In genomic region chr21:15122241-15122640, GRCh38 we compare ENCODE assay signal across 17 cellular contexts. TPM values are rescaled to one million over a fixed set of nuclear protein-coding genes. Genes with fewer than 3 reads are reported as not detected.
DNase-seq lines count a peak whose midpoint lies in the region; ATAC-seq and TF ChIP-seq lines count a peak whose summit lies in the region.
"Had no signal": no experiment of that assay in that cellular context is flagged by ENCODE, and none has a peak within 500 bp of the region (broad histone marks: within the 10 kb centered on the region; RNA-seq: fewer than 3 reads in every experiment).

No MANE protein-coding gene starts in this region.

- no peak for TF ChIP-seq CTCF in Panc1 (IDR thresholded peaks at IDR 0.05)

- DNase-seq in DMS53 (lab: John Stamatoyannopoulos, UW), result peak; percentile 72
- DNase-seq in Panc1 (ENCODE audit: low read depth, low spot score), result peak; percentile 7
- DNase-seq in left ventricle myocardium superior, result no peak
- peak; percentile 14 for DNase-seq in renal cortical epithelial cell (ENCODE audit: low read depth)
- no peak for DNase-seq in DMS153 (lab: John Stamatoyannopoulos, UW)
- no peak for DNase-seq in activated CD8-positive, alpha-beta T cell treated with anti-CD3 and anti-CD28 coated beads, Interleukin-2, amount 10 ng/mL, durations not matched to agents 7 days and 5 days
- no peak for DNase-seq in activated CD4-positive, alpha-beta T cell treated with anti-CD3 and anti-CD28 coated beads for 4 hours
- DNase-seq: activated naive CD4-positive, alpha-beta T cell treated with anti-CD3 and anti-CD28 coated beads, Interleukin-2, amount 10 ng/mL, durations not matched to agents 7 days and 5 days; cerebellar nuclear complex; DMS79; GOT3; MM.1S; NCI-H2081 treated with DMSO at 0.1 percent for 48 hours; NCI-H748 treated with DMSO at 0.1 percent for 48 hours had no signal

- H3K4me3 ChIP-seq in Panc1 (ENCODE audit: low read depth in 2 of 2, low read length in 2 of 2), result peak overlapping the region in 1 of 2 experiments; percentile 3; a peak in 1 of 4 replicates
- H3K4me3 ChIP-seq: gastroesophageal sphincter had no signal

- no peak overlapping the region for H3K27ac ChIP-seq in Panc1 (ENCODE audit: low read length)

- no peak overlapping the region for H3K27ac Mint-ChIP-seq in activated CD8-positive, alpha-beta T cell treated with anti-CD3 and anti-CD28 coated beads, Interleukin-2, amount 10 ng/mL, durations not matched to agents 7 days and 5 days

- no peak for ATAC-seq in Panc1
- ATAC-seq in left ventricle myocardium superior, result peak; percentile 57
- no peak for ATAC-seq in GM18870 (IDR thresholded peaks at IDR 0.05; ENCODE audit: unreplicated experiment)
- no peak for ATAC-seq in activated CD8-positive, alpha-beta T cell treated with anti-CD3 and anti-CD28 coated beads, Interleukin-2, amount 10 ng/mL, durations not matched to agents 7 days and 5 days
- ATAC-seq: activated CD4-positive, CD25-positive, alpha-beta regulatory T cell treated with anti-CD3 and anti-CD28 coated beads, Interleukin-2, amount 50 U/mL, for 24 hours had no signal

- H3K36me3 ChIP-seq in Panc1 (ENCODE audit: control insufficient read depth, insufficient read depth, low read length), result no peaks in the 10 kb centered on the region; the same call in 1 of the 2 replicates
- H3K36me3 ChIP-seq: gastroesophageal sphincter had no signal

- in situ Hi-C loops in Panc1 (cut with HindIII; ENCODE audit: low pct_unique_long_range_greater_than_20kb, low sequenced_read_pairs), result no loop called here

- CTCF ChIA-PET in Panc1 (lab: Charles Lee), result no interaction called here
- CTCF ChIA-PET in activated CD8-positive, alpha-beta T cell treated with anti-CD3 and anti-CD28 coated beads, Interleukin-2, amount 10 ng/mL, durations not matched to agents 7 days and 5 days (lab: Charles Lee), result no interaction called here

- H3K27me3 ChIP-seq in Panc1 (ENCODE audit: control insufficient read depth, insufficient read depth, low read length), result no peaks in the 10 kb centered on the region
- H3K27me3 ChIP-seq: gastroesophageal sphincter had no signal

- BruUV-seq in Panc1 (replicated peaks; lab: Mats Ljungman, UMichigan), result no TSS peak

- H3K9me3 Mint-ChIP-seq in activated CD8-positive, alpha-beta T cell treated with anti-CD3 and anti-CD28 coated beads, Interleukin-2, amount 10 ng/mL, durations not matched to agents 7 days and 5 days (ENCODE audit: insufficient read depth), result no peaks in the 10 kb centered on the region
- H3K9me3 Mint-ChIP-seq: activated naive CD4-positive, alpha-beta T cell treated with anti-CD3 and anti-CD28 coated beads, Interleukin-2, amount 10 ng/mL, durations not matched to agents 7 days and 5 days had no signal

- H3K4me1 Mint-ChIP-seq in activated CD8-positive, alpha-beta T cell treated with anti-CD3 and anti-CD28 coated beads, Interleukin-2, amount 10 ng/mL, durations not matched to agents 7 days and 5 days (ENCODE audit: low read depth), result no peaks in the 10 kb centered on the region
- H3K4me1 Mint-ChIP-seq: activated naive CD4-positive, alpha-beta T cell treated with anti-CD3 and anti-CD28 coated beads, Interleukin-2, amount 10 ng/mL, durations not matched to agents 7 days and 5 days had no signal

- peaks cover 6% of the 10 kb centered on the region for H3K27me3 Mint-ChIP-seq in activated CD8-positive, alpha-beta T cell treated with anti-CD3 and anti-CD28 coated beads, Interleukin-2, amount 10 ng/mL, durations not matched to agents 7 days and 5 days (ENCODE audit: low read depth)

- POLR2A ChIA-PET in Panc1 (lab: Charles Lee), result no interaction called here
- POLR2A ChIA-PET in activated CD8-positive, alpha-beta T cell treated with anti-CD3 and anti-CD28 coated beads, Interleukin-2, amount 10 ng/mL, durations not matched to agents 7 days and 5 days (lab: Charles Lee), result no interaction called here

- no peak overlapping the region for H3K4me3 Mint-ChIP-seq in activated CD8-positive, alpha-beta T cell treated with anti-CD3 and anti-CD28 coated beads, Interleukin-2, amount 10 ng/mL, durations not matched to agents 7 days and 5 days
- H3K4me3 Mint-ChIP-seq: activated naive CD4-positive, alpha-beta T cell treated with anti-CD3 and anti-CD28 coated beads, Interleukin-2, amount 10 ng/mL, durations not matched to agents 7 days and 5 days had no signal

- no peaks in the 10 kb centered on the region for H3K9me3 ChIP-seq in Panc1 (ENCODE audit: control insufficient read depth, insufficient read depth, low read depth, low read length)
- H3K9me3 ChIP-seq: gastroesophageal sphincter had no signal

- no peaks in the 10 kb centered on the region for H3K36me3 Mint-ChIP-seq in activated CD8-positive, alpha-beta T cell treated with anti-CD3 and anti-CD28 coated beads, Interleukin-2, amount 10 ng/mL, durations not matched to agents 7 days and 5 days (ENCODE audit: low read depth)
- H3K36me3 Mint-ChIP-seq: activated naive CD4-positive, alpha-beta T cell treated with anti-CD3 and anti-CD28 coated beads, Interleukin-2, amount 10 ng/mL, durations not matched to agents 7 days and 5 days had no signal

- intact Hi-C loops in Panc1 (cut with micrococcal nuclease; ENCODE audit: unreplicated experiment) (no loop called here), left ventricle myocardium superior (cut with micrococcal nuclease) (no loop called here)

- H3K4me1 ChIP-seq in Panc1 (ENCODE audit: control insufficient read depth, insufficient read depth, low read length), result no peaks in the 10 kb centered on the region

RNA-seq across cellular contexts. Expression of gene NRIP1, which starts 57.4 kb away (rescaled TPM):
- total RNA-seq in Panc1 (2021; ENCODE audit: unreplicated experiment) (19.1 TPM), left ventricle myocardium superior (18.1 TPM), renal cortical epithelial cell (84.6 and 103 TPM in 2 replicates)
- 3.1 TPM for polyA plus RNA-seq in Panc1 (2012; ENCODE audit: insufficient read length)
- total RNA-seq in activated CD8-positive, alpha-beta T cell treated with anti-CD3 and anti-CD28 coated beads, Interleukin-2, amount 10 ng/mL, durations not matched to agents 7 days and 5 days, result 10 to 100 TPM; 18.9 to 20.1 TPM

Comparison
In these comparisons a context has a peak if more than half of its experiments do, and no peak if none do; other contexts are left out.
1. DNase-seq: peak in DMS53 (single experiment), Panc1 (single experiment) and renal cortical epithelial cell (single experiment); none in left ventricle myocardium superior (single experiment), DMS153 (single experiment), activated CD8-positive, alpha-beta T cell treated with anti-CD3 and anti-CD28 coated beads, Interleukin-2, amount 10 ng/mL, durations not matched to agents 7 days and 5 days (single experiment) and activated CD4-positive, alpha-beta T cell treated with anti-CD3 and anti-CD28 coated beads for 4 hours (0 of 2).